8 cellular contexts compared by ENCODE assay signal in the genomic region with DNA sequence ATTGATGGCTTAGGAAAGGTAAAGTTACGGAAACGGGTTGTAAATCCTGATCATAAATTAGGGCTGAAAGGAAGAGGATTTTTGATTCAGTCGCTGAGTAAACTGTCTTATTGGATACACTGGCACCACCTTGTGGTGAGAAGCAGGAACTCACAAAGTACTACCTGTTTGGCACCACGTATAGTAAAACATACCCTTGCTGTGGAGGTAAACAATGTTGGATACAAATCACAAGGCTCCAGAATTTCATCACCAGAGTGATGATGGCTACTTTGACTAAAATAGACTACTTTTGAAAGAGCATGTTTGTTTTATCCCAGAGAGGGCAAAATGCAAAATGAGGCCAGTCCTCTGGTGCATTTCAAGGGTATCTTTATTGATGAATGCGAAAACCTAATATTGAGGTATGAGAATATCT.
DNase-seq lines count a peak whose midpoint lies in the region; ATAC-seq, FAIRE-seq and TF ChIP-seq lines count a peak whose summit lies in the region.

No MANE protein-coding gene starts in this region.

- intact Hi-C loops in lower leg skin (cut with DNase I; ENCODE audit: low total_unique reads) = no loop called here

- 21% methylated on average over 5 of the region's 5 CpGs for WGBS in lower leg skin, 2 donors

- no peak for TF ChIP-seq POLR2A in lower leg skin (IDR thresholded peaks at IDR 0.05)

- ATAC-seq in GM19452 (IDR thresholded peaks at IDR 0.05; ENCODE audit: unreplicated experiment) = peak; percentile 84
- ATAC-seq in HG03442 (IDR thresholded peaks at IDR 0.05; ENCODE audit: unreplicated experiment) = peak; percentile 79

- no peak for TF ChIP-seq CTCF in lower leg skin (IDR thresholded peaks at IDR 0.05)

- H3K4me3 ChIP-seq in lower leg skin (ENCODE audit: low read depth, poor library complexity, severe bottlenecking) = no peak overlapping the region

- peak; percentile 47 for DNase-seq in DMS79 (lab: John Stamatoyannopoulos, UW)
- DNase-seq in NCI-H345 (lab: John Stamatoyannopoulos, UW) = peak; percentile 48
- peak; percentile 3 to 4 for DNase-seq in activated CD4-positive, alpha-beta T cell treated with anti-CD3 and anti-CD28 coated beads, Interleukin-2, amount 50 U/mL, for 4 hours
- DNase-seq in frontal cortex (ENCODE audit: low spot score in 2 of 2) = peak; percentile 4 to 46
- peak; percentile 67 for DNase-seq in pons (ENCODE audit: low spot score)
- DNase-seq in lower leg skin (ENCODE audit: low spot score in 2 of 2) = no peak

- FAIRE-seq in frontal cortex (lab: Jason Lieb, UNC) = no peak

Comparison
In these comparisons a context has a peak if more than half of its experiments do, and no peak if none do; other contexts are left out.
1. DNase-seq: peak in DMS79 (single experiment), NCI-H345 (single experiment), activated CD4-positive, alpha-beta T cell treated with anti-CD3 and anti-CD28 coated beads, Interleukin-2, amount 50 U/mL, for 4 hours (2 of 2), frontal cortex (2 of 2) and pons (single experiment); none in lower leg skin (0 of 2).